ENCODE assay signal across 1 cellular context in the genomic region with DNA sequence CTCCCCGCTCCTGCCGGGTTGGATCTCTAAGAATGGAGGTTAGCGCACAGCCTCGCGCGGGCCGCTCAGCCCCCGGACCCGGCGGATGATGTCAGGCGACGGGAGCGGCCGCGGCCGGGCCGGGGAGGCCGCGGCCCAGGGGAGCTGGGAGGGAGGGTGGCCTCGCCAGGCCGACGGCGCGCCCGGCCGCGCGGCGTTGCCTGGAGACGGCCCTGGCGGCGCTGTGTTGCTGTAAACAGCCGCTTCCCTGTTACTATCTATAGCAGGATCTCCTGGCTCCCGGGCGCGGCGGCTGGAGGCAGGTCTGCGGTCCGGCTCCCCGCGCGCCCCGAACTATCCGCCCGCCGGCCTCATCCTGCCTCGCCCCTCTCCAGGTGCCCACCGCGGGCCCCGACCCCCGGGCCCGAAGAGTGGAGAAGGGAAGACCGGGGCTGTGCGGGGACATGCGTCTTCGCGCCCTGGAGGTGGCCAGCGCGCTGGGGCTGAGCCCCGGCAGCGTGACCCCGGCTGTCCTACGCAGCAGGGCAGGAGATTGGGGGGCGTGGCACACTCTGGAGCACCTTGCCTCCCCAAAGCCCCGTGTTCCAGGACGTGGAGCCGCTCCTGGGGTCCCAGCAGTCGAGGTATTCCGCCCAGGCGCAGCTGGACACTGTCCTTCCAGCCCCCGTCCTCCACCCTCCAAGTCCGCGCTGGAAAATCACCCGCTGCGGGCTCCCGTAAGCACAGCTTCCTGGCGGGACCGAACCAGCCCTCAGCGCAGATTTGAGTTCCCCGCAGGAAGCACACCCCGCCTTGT.
TF ChIP-seq lines count a peak whose summit lies in the region.

No MANE protein-coding gene starts in this region.

TF ChIP-seq in WTC11, 78 proteins besides CTCF, POLR2A, EP300 and RAD21 (continued from another document):
- TF ChIP-seq, protein P1, sequence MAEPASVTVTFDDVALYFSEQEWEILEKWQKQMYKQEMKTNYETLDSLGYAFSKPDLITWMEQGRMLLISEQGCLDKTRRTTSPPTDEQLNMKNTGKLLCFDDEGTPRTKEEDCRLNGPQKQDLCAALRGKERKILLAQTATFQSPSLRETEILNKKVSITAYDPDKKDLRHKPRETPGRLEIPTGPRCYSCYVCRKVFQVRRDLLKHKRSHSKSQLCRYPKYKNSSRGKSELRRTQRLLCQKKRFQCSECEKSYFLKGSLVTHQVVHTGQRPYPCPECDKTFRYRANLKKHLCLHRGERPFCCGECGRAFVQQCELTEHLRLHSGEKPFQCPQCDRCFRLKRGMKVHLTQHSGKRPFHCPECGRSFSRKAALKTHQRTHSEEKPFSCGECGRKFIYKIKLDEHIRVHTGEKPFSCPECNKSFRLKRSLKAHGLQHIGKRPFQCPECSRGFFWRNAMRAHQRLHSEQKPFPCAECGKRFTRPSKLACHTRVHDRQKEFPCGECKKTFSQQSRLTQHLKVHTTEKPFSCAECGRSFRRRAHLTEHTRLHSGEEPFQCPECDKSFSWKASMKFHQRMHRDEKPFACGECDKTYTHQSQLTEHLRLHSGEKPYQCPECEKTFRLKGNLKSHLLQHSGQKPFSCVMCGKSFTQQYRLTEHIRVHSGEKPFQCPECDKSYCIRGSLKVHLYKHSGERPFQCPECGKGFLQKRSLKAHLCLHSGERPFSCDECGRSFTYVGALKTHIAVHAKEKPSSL (CRISPR knock-in tag; conservative IDR thresholded peaks at IDR 0.05) = no peak
- TF ChIP-seq JAZF1 (CRISPR knock-in tag; IDR thresholded peaks at IDR 0.05) = no peak
